ENCODE assay signal across 13 cellular contexts in genomic region chr3:65831733-65832425, GRCh38.
DNase-seq lines count a peak whose midpoint lies in the region; ATAC-seq, FAIRE-seq and TF ChIP-seq lines count a peak whose summit lies in the region.
"Had no signal": no experiment of that assay in that cellular context is flagged by ENCODE, and none has a peak within 500 bp of the region (broad histone marks: within the 10 kb centered on the region; RNA-seq: fewer than 3 reads in every experiment).

No MANE protein-coding gene starts in this region.

- no peak for ATAC-seq in GM19035 (IDR thresholded peaks at IDR 0.05; ENCODE audit: unreplicated experiment)

- H3K4me3 ChIP-seq in choroid plexus epithelial cell (ENCODE audit: low read depth, low read length), result no peak overlapping the region
- H3K4me3 ChIP-seq: heart right ventricle, lung had no signal

- DNase-seq in AG08396 (ENCODE audit: low spot score) (peak; percentile 65), HTR-8/SVneo (ENCODE audit: insufficient read length, low spot score) (peak; percentile 39), choroid plexus epithelial cell (ENCODE audit: low read depth) (peak; percentile 32), mesothelial cell of epicardium (ENCODE audit: low spot score in 2 of 2, unreplicated experiment in 2 of 2) (no peak), NCI-H1417 treated with DMSO at 0.1 percent for 48 hours (lab: John Stamatoyannopoulos, UW) (no peak), NCI-H345 treated with DMSO at 0.1 percent for 48 hours (lab: John Stamatoyannopoulos, UW; ENCODE audit: unreplicated experiment) (no peak), nucleus accumbens (lab: John Stamatoyannopoulos, UW) (no peak)
- DNase-seq: H9, heart right ventricle, NCI-H446 had no signal

- no peak overlapping the region for H3K4me3 Mint-ChIP-seq in mesothelial cell of epicardium
- H3K4me3 Mint-ChIP-seq: CD14-positive monocyte, H9 had no signal

- peaks cover 40% of the 10 kb centered on the region for H3K4me1 Mint-ChIP-seq in mesothelial cell of epicardium
- H3K4me1 Mint-ChIP-seq: CD14-positive monocyte had no signal

- no peaks in the 10 kb centered on the region for H3K27me3 Mint-ChIP-seq in mesothelial cell of epicardium (ENCODE audit: low read depth)

- peaks cover 5% of the 10 kb centered on the region for H3K36me3 Mint-ChIP-seq in mesothelial cell of epicardium
- H3K36me3 Mint-ChIP-seq: CD14-positive monocyte had no signal

- TF ChIP-seq CTCF in choroid plexus epithelial cell (conservative IDR thresholded peaks at IDR 0.05; ENCODE audit: low read depth, low read length) (no peak), mesothelial cell of epicardium (IDR thresholded peaks at IDR 0.05; ENCODE audit: unreplicated experiment) (no peak)

- H3K9me3 Mint-ChIP-seq in mesothelial cell of epicardium, result peaks cover 3% of the 10 kb centered on the region
- H3K9me3 Mint-ChIP-seq: H9 had no signal

- H3K27ac Mint-ChIP-seq in mesothelial cell of epicardium, result peak overlapping the region; percentile 22
- H3K27ac Mint-ChIP-seq: CD14-positive monocyte, H9 had no signal

- FAIRE-seq in HTR-8/SVneo (lab: Jason Lieb, UNC), result no peak

Comparison
In these comparisons a context has a peak if more than half of its experiments do, and no peak if none do; other contexts are left out.
1. DNase-seq: peak in AG08396 (single experiment), HTR-8/SVneo (single experiment) and choroid plexus epithelial cell (single experiment); none in mesothelial cell of epicardium (0 of 2), NCI-H1417 treated with DMSO at 0.1 percent for 48 hours (single experiment), NCI-H345 treated with DMSO at 0.1 percent for 48 hours (single experiment) and nucleus accumbens (0 of 56).